In the genomic region with DNA sequence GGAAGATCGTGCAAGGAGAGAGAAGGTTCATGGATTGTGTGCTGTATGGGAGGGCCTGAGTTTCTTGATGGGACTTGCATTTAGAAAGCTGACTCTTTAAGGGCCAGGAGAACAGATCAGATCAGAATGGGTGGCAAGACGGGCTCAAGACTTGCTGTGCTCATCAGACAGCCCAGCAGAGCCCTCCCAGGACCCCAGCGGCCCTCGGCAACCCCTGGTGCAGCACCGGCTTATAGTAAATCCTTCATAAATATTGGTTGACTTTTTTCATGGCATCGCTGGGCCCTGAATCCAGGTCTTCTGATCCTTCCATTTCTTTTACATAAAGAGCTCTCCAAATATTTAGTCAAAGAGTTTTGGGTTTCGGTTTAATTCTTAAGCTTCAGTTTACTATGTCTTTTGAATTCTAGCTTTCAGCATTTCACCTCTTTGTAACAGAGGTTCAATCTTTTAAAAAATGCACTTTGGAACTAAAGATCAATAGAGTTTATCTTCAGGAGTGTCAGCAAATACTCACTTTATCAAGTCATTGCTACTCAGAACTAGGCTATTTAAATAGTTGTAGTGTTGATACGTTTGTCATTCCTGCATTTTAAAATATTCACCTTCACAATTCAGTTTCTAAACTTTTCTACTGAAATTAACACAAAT, we compare ENCODE assay signal across 21 cellular contexts.
"Had no signal": no experiment of that assay in that cellular context is flagged by ENCODE, and none has a peak within 500 bp of the region (broad histone marks: within the 10 kb centered on the region; RNA-seq: fewer than 3 reads in every experiment).

No MANE protein-coding gene starts in this region.

- FAIRE-seq: urothelium cell line had no signal

- H3K36me3 ChIP-seq: cardiac muscle cell, left lung, prostate gland, tibial nerve had no signal

- H3K4me3 ChIP-seq: body of pancreas, cardiac muscle cell, left lung, prostate gland, tibial nerve had no signal

- H3K27me3 Mint-ChIP-seq: activated naive CD4-positive, alpha-beta T cell treated with anti-CD3 and anti-CD28 coated beads, Interleukin-2, amount 50 U/mL, for 24 hours; T-helper 17 cell had no signal

- H3K9me3 ChIP-seq: body of pancreas, prostate gland had no signal

- ATAC-seq: activated CD8-positive, alpha-beta memory T cell treated with anti-CD3 and anti-CD28 coated beads, Interleukin-2, amount 10 ng/mL, durations not matched to agents 7 days and 5 days; body of pancreas; left lung; stimulated activated naive CD8-positive, alpha-beta T cell treated with anti-CD3 and anti-CD28 coated beads, Interleukin-15, amount 100 ng/mL, for 72 hours; T-helper 17 cell had no signal

- DNase-seq: activated CD4-positive, alpha-beta memory T cell treated with anti-CD3 and anti-CD28 coated beads, Interleukin-2, amount 10 ng/mL, durations not matched to agents 7 days and 5 days; activated CD4-positive, alpha-beta T cell treated with anti-CD3 and anti-CD28 coated beads for 48 hours; activated CD4-positive, CD25-positive, alpha-beta regulatory T cell; activated CD8-positive, alpha-beta memory T cell treated with anti-CD3 and anti-CD28 coated beads, Interleukin-2, amount 10 ng/mL, durations not matched to agents 7 days and 5 days; activated gamma-delta T cell treated with Interleukin-2 at 50 U/mL for 16 hours; anterior cingulate cortex; body of pancreas; foreskin fibroblast; left lung; nephron progenitor cell; occipital lobe; stimulated activated CD4-positive, alpha-beta T cell treated with anti-CD3 and anti-CD28 coated beads, Interleukin-12 subunit alpha, Interleukin-12 subunit beta, amount 100 ng/mL, for 4 hours; stimulated activated naive CD8-positive, alpha-beta T cell treated with anti-CD3 and anti-CD28 coated beads, Interleukin-15, amount 100 ng/mL, for 72 hours; SW 1271; T-helper 17 cell had no signal

- H3K4me1 Mint-ChIP-seq: activated CD4-positive, alpha-beta memory T cell treated with anti-CD3 and anti-CD28 coated beads, Interleukin-2, amount 10 ng/mL, durations not matched to agents 7 days and 5 days; nephron progenitor cell; T-helper 17 cell had no signal

- H3K4me3 Mint-ChIP-seq: activated CD4-positive, alpha-beta memory T cell treated with anti-CD3 and anti-CD28 coated beads, Interleukin-2, amount 10 ng/mL, durations not matched to agents 7 days and 5 days; activated CD8-positive, alpha-beta memory T cell treated with anti-CD3 and anti-CD28 coated beads, Interleukin-2, amount 10 ng/mL, durations not matched to agents 7 days and 5 days; activated naive CD4-positive, alpha-beta T cell treated with anti-CD3 and anti-CD28 coated beads, Interleukin-2, amount 50 U/mL, for 24 hours; activated T-helper 1 cell treated with anti-CD3 and anti-CD28 coated beads, Interleukin-12 subunit alpha, Interleukin-12 subunit beta, Interleukin-2, Interleukin-4 antibody, amounts not matched to agents 30 ng/mL and 10 ng/mL and 1 ng/mL, durations not matched to agents 14 hours and 24 hours and 36 hours; nephron progenitor cell; stimulated activated naive CD8-positive, alpha-beta T cell treated with anti-CD3 and anti-CD28 coated beads, Interleukin-15, amount 100 ng/mL, for 72 hours; T-helper 17 cell had no signal

- H3K27ac Mint-ChIP-seq: activated CD4-positive, alpha-beta memory T cell treated with anti-CD3 and anti-CD28 coated beads, Interleukin-2, amount 10 ng/mL, durations not matched to agents 7 days and 5 days; activated CD8-positive, alpha-beta memory T cell treated with anti-CD3 and anti-CD28 coated beads, Interleukin-2, amount 10 ng/mL, durations not matched to agents 7 days and 5 days; activated naive CD4-positive, alpha-beta T cell treated with anti-CD3 and anti-CD28 coated beads, Interleukin-2, amount 50 U/mL, for 24 hours; activated T-helper 1 cell treated with anti-CD3 and anti-CD28 coated beads, Interleukin-12 subunit alpha, Interleukin-12 subunit beta, Interleukin-2, Interleukin-4 antibody, amounts not matched to agents 30 ng/mL and 10 ng/mL and 1 ng/mL, durations not matched to agents 14 hours and 24 hours and 36 hours; T-helper 17 cell had no signal

- H3K27me3 ChIP-seq: body of pancreas, cardiac muscle cell, left lung, tibial nerve had no signal

- H3K27ac ChIP-seq: body of pancreas, cardiac muscle cell, left lung, prostate gland, tibial nerve had no signal

- H3K4me1 ChIP-seq: left lung, prostate gland, tibial nerve had no signal
